In genomic region chr19:31503211-31503610, GRCh38 we compare ENCODE assay signal across 32 cellular contexts.
"Had no signal": no experiment of that assay in that cellular context is flagged by ENCODE, and none has a peak within 500 bp of the region (broad histone marks: within the 10 kb centered on the region; RNA-seq: fewer than 3 reads in every experiment).

No MANE protein-coding gene starts in this region.

- H3K4me1 Mint-ChIP-seq: activated CD4-positive, alpha-beta T cell treated with anti-CD3 and anti-CD28 coated beads for 36 hours; activated CD4-positive, alpha-beta T cell treated with anti-CD3 and anti-CD28 coated beads, Interleukin-2, amount 10 ng/mL, durations not matched to agents 24 days and 14 days; activated CD8-positive, alpha-beta memory T cell treated with anti-CD3 and anti-CD28 coated beads, Interleukin-2, amount 10 ng/mL, durations not matched to agents 7 days and 5 days; activated naive CD4-positive, alpha-beta T cell treated with anti-CD3 and anti-CD28 coated beads, Interleukin-2, amount 50 U/mL, for 24 hours; activated naive CD8-positive, alpha-beta T cell treated with anti-CD3 and anti-CD28 coated beads, Interleukin-2, amount 10 ng/mL, durations not matched to agents 7 days and 5 days; central memory CD8-positive, alpha-beta T cell had no signal

- H3K4me1 ChIP-seq: ascending aorta, esophagus squamous epithelium, gastroesophageal sphincter had no signal

- DNase-seq: activated CD4-positive, alpha-beta memory T cell treated with anti-CD3 and anti-CD28 coated beads for 36 hours; activated CD4-positive, alpha-beta T cell treated with anti-CD3 and anti-CD28 coated beads for 36 hours; activated CD4-positive, CD25-positive, alpha-beta regulatory T cell; activated CD4-positive, CD25-positive, alpha-beta regulatory T cell treated with anti-CD3 and anti-CD28 coated beads, Interleukin-2, amount 50 U/mL, for 72 hours; activated CD8-positive, alpha-beta memory T cell treated with anti-CD3 and anti-CD28 coated beads, Interleukin-2, amount 10 ng/mL, durations not matched to agents 7 days and 5 days; activated CD8-positive, alpha-beta memory T cell treated with anti-CD3 and anti-CD28 coated beads, Interleukin-2, amount 50 U/mL, for 4 hours; activated CD8-positive, alpha-beta T cell treated with anti-CD3 and anti-CD28 coated beads, Interleukin-2, amount 10 ng/mL, durations not matched to agents 7 days and 5 days; activated effector memory CD4-positive, alpha-beta T cell treated with anti-CD3 and anti-CD28 coated beads, Interleukin-2, amount 50 U/mL, for 16 hours; activated naive CD4-positive, alpha-beta T cell treated with anti-CD3 and anti-CD28 coated beads for 36 hours; activated naive CD8-positive, alpha-beta T cell treated with anti-CD3 and anti-CD28 coated beads, Interleukin-2, amount 10 ng/mL, durations not matched to agents 7 days and 5 days; activated T-cell treated with anti-CD3 and anti-CD28 coated beads, Interleukin-2, amount 50 U/mL, for 1 hour; activated T-cell treated with anti-CD3 and anti-CD28 coated beads, Interleukin-2, amount 50 U/mL, for 48 hours; brain microvascular endothelial cell; dermis blood vessel endothelial cell; effector CD4-positive, alpha-beta T cell; effector memory CD8-positive, alpha-beta T cell; erythroblast; esophagus squamous epithelium; foreskin melanocyte; T-helper 1 cell; T-helper 17 cell; T1000 had no signal

- H3K4me3 ChIP-seq: ascending aorta, coronary artery, esophagus squamous epithelium, gastroesophageal sphincter had no signal

- H3K9me3 ChIP-seq: ascending aorta, esophagus squamous epithelium, gastroesophageal sphincter had no signal

- H3K27me3 Mint-ChIP-seq: activated CD4-positive, alpha-beta T cell treated with anti-CD3 and anti-CD28 coated beads, Interleukin-2, amount 10 ng/mL, durations not matched to agents 24 days and 14 days; activated CD8-positive, alpha-beta memory T cell treated with anti-CD3 and anti-CD28 coated beads, Interleukin-2, amount 10 ng/mL, durations not matched to agents 7 days and 5 days had no signal

- H3K36me3 ChIP-seq: ascending aorta, brain microvascular endothelial cell, esophagus squamous epithelium, gastroesophageal sphincter had no signal

- H3K9me3 Mint-ChIP-seq: activated CD4-positive, alpha-beta memory T cell treated with anti-CD3 and anti-CD28 coated beads for 36 hours; activated CD4-positive, alpha-beta T cell treated with anti-CD3 and anti-CD28 coated beads, Interleukin-2, amount 10 ng/mL, durations not matched to agents 24 days and 14 days; activated naive CD4-positive, alpha-beta T cell treated with anti-CD3 and anti-CD28 coated beads for 36 hours; activated naive CD4-positive, alpha-beta T cell treated with anti-CD3 and anti-CD28 coated beads, Interleukin-2, amount 50 U/mL, for 24 hours; activated naive CD8-positive, alpha-beta T cell treated with anti-CD3 and anti-CD28 coated beads, Interleukin-2, amount 10 ng/mL, durations not matched to agents 7 days and 5 days; activated T-helper 1 cell treated with anti-CD3 and anti-CD28 coated beads, Interleukin-12 subunit alpha, Interleukin-12 subunit beta, Interleukin-2, Interleukin-4 antibody, amounts not matched to agents 30 ng/mL and 10 ng/mL and 1 ng/mL, durations not matched to agents 14 hours and 24 hours and 36 hours; activated T-helper 2 cell treated with anti-CD3 and anti-CD28 coated beads, Interferon-gamma antibody, Interleukin-2, Interleukin-4, amounts not matched to agents 10 μg/mL and 5 μg/mL and 100 μg/mL, durations not matched to agents 14 hours and 24 hours and 36 hours; central memory CD8-positive, alpha-beta T cell; effector memory CD8-positive, alpha-beta T cell; T-helper 2 cell treated with Interferon-gamma antibody and Interleukin-4, amounts not matched to agents 5 μg/mL and 100 μg/mL, for 36 hours had no signal

- FAIRE-seq: bronchial epithelial cell had no signal

- H3K27me3 ChIP-seq: ascending aorta, brain microvascular endothelial cell, esophagus squamous epithelium had no signal

- ATAC-seq: activated CD4-positive, alpha-beta T cell treated with anti-CD3 and anti-CD28 coated beads for 36 hours; activated CD8-positive, alpha-beta memory T cell treated with anti-CD3 and anti-CD28 coated beads, Interleukin-2, amount 10 ng/mL, durations not matched to agents 7 days and 5 days; activated CD8-positive, alpha-beta T cell treated with anti-CD3 and anti-CD28 coated beads, Interleukin-2, amount 10 ng/mL, durations not matched to agents 7 days and 5 days; effector memory CD8-positive, alpha-beta T cell; gastroesophageal sphincter; T-helper 17 cell had no signal

- H3K4me3 Mint-ChIP-seq: activated CD4-positive, alpha-beta memory T cell treated with anti-CD3 and anti-CD28 coated beads for 36 hours; activated CD4-positive, alpha-beta T cell treated with anti-CD3 and anti-CD28 coated beads for 36 hours; activated CD4-positive, alpha-beta T cell treated with anti-CD3 and anti-CD28 coated beads, Interleukin-2, amount 10 ng/mL, durations not matched to agents 24 days and 14 days; activated CD8-positive, alpha-beta memory T cell treated with anti-CD3 and anti-CD28 coated beads, Interleukin-2, amount 10 ng/mL, durations not matched to agents 7 days and 5 days; activated CD8-positive, alpha-beta T cell treated with anti-CD3 and anti-CD28 coated beads, Interleukin-2, amount 10 ng/mL, durations not matched to agents 7 days and 5 days; activated naive CD4-positive, alpha-beta T cell treated with anti-CD3 and anti-CD28 coated beads for 36 hours; activated naive CD4-positive, alpha-beta T cell treated with anti-CD3 and anti-CD28 coated beads, Interleukin-2, amount 50 U/mL, for 24 hours; activated naive CD8-positive, alpha-beta T cell treated with anti-CD3 and anti-CD28 coated beads, Interleukin-2, amount 10 ng/mL, durations not matched to agents 7 days and 5 days; activated T-helper 1 cell treated with anti-CD3 and anti-CD28 coated beads, Interleukin-12 subunit alpha, Interleukin-12 subunit beta, Interleukin-2, Interleukin-4 antibody, amounts not matched to agents 30 ng/mL and 10 ng/mL and 1 ng/mL, durations not matched to agents 14 hours and 24 hours and 36 hours; central memory CD8-positive, alpha-beta T cell; effector memory CD8-positive, alpha-beta T cell; T-helper 17 cell; T-helper 2 cell treated with Interferon-gamma antibody and Interleukin-4, amounts not matched to agents 5 μg/mL and 100 μg/mL, for 36 hours had no signal

- H3K27ac Mint-ChIP-seq: activated CD4-positive, alpha-beta memory T cell treated with anti-CD3 and anti-CD28 coated beads for 36 hours; activated CD4-positive, alpha-beta T cell treated with anti-CD3 and anti-CD28 coated beads for 36 hours; activated CD4-positive, alpha-beta T cell treated with anti-CD3 and anti-CD28 coated beads, Interleukin-2, amount 10 ng/mL, durations not matched to agents 24 days and 14 days; activated CD8-positive, alpha-beta memory T cell treated with anti-CD3 and anti-CD28 coated beads, Interleukin-2, amount 10 ng/mL, durations not matched to agents 7 days and 5 days; activated CD8-positive, alpha-beta T cell treated with anti-CD3 and anti-CD28 coated beads, Interleukin-2, amount 10 ng/mL, durations not matched to agents 7 days and 5 days; activated naive CD4-positive, alpha-beta T cell treated with anti-CD3 and anti-CD28 coated beads for 36 hours; activated naive CD4-positive, alpha-beta T cell treated with anti-CD3 and anti-CD28 coated beads, Interleukin-2, amount 50 U/mL, for 24 hours; activated naive CD8-positive, alpha-beta T cell treated with anti-CD3 and anti-CD28 coated beads, Interleukin-2, amount 10 ng/mL, durations not matched to agents 7 days and 5 days; activated T-helper 1 cell treated with anti-CD3 and anti-CD28 coated beads, Interleukin-12 subunit alpha, Interleukin-12 subunit beta, Interleukin-2, Interleukin-4 antibody, amounts not matched to agents 30 ng/mL and 10 ng/mL and 1 ng/mL, durations not matched to agents 14 hours and 24 hours and 36 hours; activated T-helper 2 cell treated with anti-CD3 and anti-CD28 coated beads, Interferon-gamma antibody, Interleukin-2, Interleukin-4, amounts not matched to agents 10 μg/mL and 5 μg/mL and 100 μg/mL, durations not matched to agents 14 hours and 24 hours and 36 hours; effector memory CD8-positive, alpha-beta T cell; T-helper 17 cell; T-helper 2 cell treated with Interferon-gamma antibody and Interleukin-4, amounts not matched to agents 5 μg/mL and 100 μg/mL, for 36 hours had no signal

- H3K36me3 Mint-ChIP-seq: activated CD4-positive, alpha-beta memory T cell treated with anti-CD3 and anti-CD28 coated beads for 36 hours; activated CD8-positive, alpha-beta memory T cell treated with anti-CD3 and anti-CD28 coated beads, Interleukin-2, amount 10 ng/mL, durations not matched to agents 7 days and 5 days; activated naive CD4-positive, alpha-beta T cell treated with anti-CD3 and anti-CD28 coated beads, Interleukin-2, amount 50 U/mL, for 24 hours; activated naive CD8-positive, alpha-beta T cell treated with anti-CD3 and anti-CD28 coated beads, Interleukin-2, amount 10 ng/mL, durations not matched to agents 7 days and 5 days had no signal

- H3K27ac ChIP-seq: ascending aorta, brain microvascular endothelial cell, coronary artery, esophagus squamous epithelium, gastroesophageal sphincter had no signal
